Comparison of ENCODE assay signal across 21 cellular contexts in genomic region chr10:11668847-11669610, GRCh38. TPM values are rescaled to one million over a fixed set of nuclear protein-coding genes. Genes with fewer than 3 reads are reported as not detected.
A peak's percentile ranks its signal among the peaks of the same experiment; 100 is the strongest.
DNase-seq lines count a peak whose midpoint lies in the region; ATAC-seq and TF ChIP-seq lines count a peak whose summit lies in the region.
"Had no signal": no experiment of that assay in that cellular context is flagged by ENCODE, and none has a peak within 500 bp of the region (broad histone marks: within the 10 kb centered on the region; RNA-seq: fewer than 3 reads in every experiment).

No MANE protein-coding gene starts in this region.

- H2AFZ ChIP-seq in SU-DHL-6 (ENCODE audit: low read depth, low read length, severe bottlenecking): peak overlapping the region; percentile 49

- 0 out of 2 replicates have a peak, but pooled peaks cover 7% of the 10 kb centered on the region for H3K36me3 ChIP-seq in BLaER1
- no peaks in the 10 kb centered on the region for H3K36me3 ChIP-seq in SU-DHL-6 (ENCODE audit: low read length)
- H3K36me3 ChIP-seq: esophagus muscularis mucosa had no signal

- H3K9me2 ChIP-seq in SU-DHL-6 (replicated peaks; ENCODE audit: insufficient read depth, low read length): no peaks in the 10 kb centered on the region

- H3K4me3 ChIP-seq in BLaER1: peak overlapping the region; percentile 0; the same call in 1 of the 2 replicates
- H3K4me3 ChIP-seq in SU-DHL-6 (ENCODE audit: insufficient read depth, low read length, poor library complexity, severe bottlenecking): peak overlapping the region; percentile 40
- H3K4me3 ChIP-seq: esophagus muscularis mucosa, mucosa of descending colon, testis had no signal

- DNase-seq in mesenteric fat pad (ENCODE audit: low spot score) (peak; percentile 47), glomerular visceral epithelial cell (ENCODE audit: extremely low spot score) (no peak), AG08396 (ENCODE audit: low spot score) (no peak), NCI-H2029 (lab: John Stamatoyannopoulos, UW) (no peak)
- DNase-seq: activated CD4-positive, alpha-beta T cell treated with anti-CD3 and anti-CD28 coated beads, Interleukin-2, amount 50 U/mL, for 1 hour; activated CD8-positive, alpha-beta memory T cell treated with anti-CD3 and anti-CD28 coated beads, Interleukin-2, amount 50 U/mL, for 48 hours; activated effector memory CD4-positive, alpha-beta T cell treated with anti-CD3 and anti-CD28 coated beads, Interleukin-2, amount 50 U/mL, for 16 hours; amniotic stem cell; CD8-positive, alpha-beta memory T cell; effector CD4-positive, alpha-beta T cell; H9; mucosa of descending colon; NCI-H1930; testis had no signal

- peaks cover 72% of the 10 kb centered on the region for H3F3A ChIP-seq in SU-DHL-6 (ENCODE audit: insufficient read depth)

- H3K4me1 ChIP-seq in BLaER1: peaks cover 64% of the 10 kb centered on the region

- H3K4me2 ChIP-seq in BLaER1 (peak overlapping the region; percentile 57), SU-DHL-6 (ENCODE audit: low read depth, low read length, poor library complexity, severe bottlenecking) (peak overlapping the region; percentile 96)

- TF ChIP-seq CTCF in SU-DHL-6 (IDR thresholded peaks at IDR 0.05; ENCODE audit: insufficient read depth, low read length, poor library complexity, severe bottlenecking): no peak

- H3K27me3 ChIP-seq in BLaER1 (no peaks in the 10 kb centered on the region), SU-DHL-6 (ENCODE audit: low read length) (no peaks in the 10 kb centered on the region)
- H3K27me3 ChIP-seq: testis had no signal

- H3K27ac ChIP-seq in BLaER1 (peak overlapping the region; percentile 65), SU-DHL-6 (ENCODE audit: low read depth, low read length) (peak overlapping the region; percentile 99)
- H3K27ac ChIP-seq: esophagus muscularis mucosa had no signal

- H3K9ac ChIP-seq in BLaER1 (peak overlapping the region; percentile 42; the same call in 1 of the 2 replicates), SU-DHL-6 (ENCODE audit: low read length) (peak overlapping the region; percentile 67)

- peaks cover 4% of the 10 kb centered on the region; the same call in 1 of the 2 replicates for H3K79me2 ChIP-seq in SU-DHL-6 (ENCODE audit: insufficient read depth, low read length)

- H3K9me3 ChIP-seq in BLaER1: peaks cover 33% of the 10 kb centered on the region
- no peaks in the 10 kb centered on the region for H3K9me3 ChIP-seq in SU-DHL-6 (ENCODE audit: insufficient read depth, low read length)
- H3K9me3 ChIP-seq: esophagus muscularis mucosa, mucosa of descending colon, testis had no signal

- ATAC-seq in HG02798 (IDR thresholded peaks at IDR 0.05; ENCODE audit: poor library complexity, unreplicated experiment) (peak; percentile 27), GM21737 (IDR thresholded peaks at IDR 0.05; ENCODE audit: unreplicated experiment) (no peak)
- ATAC-seq: left lobe of liver, mucosa of descending colon, Right ventricle myocardium inferior had no signal

- H4K20me1 ChIP-seq in BLaER1 (no peaks in the 10 kb centered on the region), SU-DHL-6 (ENCODE audit: low read depth, low read length) (no peaks in the 10 kb centered on the region)

RNA-seq across cellular contexts. Expression of gene USP6NL, which starts 57.6 kb away (rescaled TPM):
- 18.6 TPM for total RNA-seq in mesenteric fat pad
